Comparison of ENCODE assay signal across 8 cellular contexts in genomic region chr16:56012479-56012811, GRCh38.
"Had no signal": no experiment of that assay in that cellular context is flagged by ENCODE, and none has a peak within 500 bp of the region (broad histone marks: within the 10 kb centered on the region; RNA-seq: fewer than 3 reads in every experiment).

No MANE protein-coding gene starts in this region.

- H3K9ac ChIP-seq: GM23248 had no signal

- H2AFZ ChIP-seq: GM23248 had no signal

- ATAC-seq: HCT116 had no signal

- DNase-seq: GM23248, GOT3, H7, HFFc6, KG1 had no signal

- H3K4me3 ChIP-seq: GM23248, HAP-1 had no signal

- H3K27ac ChIP-seq: GM23248, HL-60 had no signal

- H3K9me3 ChIP-seq: HAP-1 had no signal

- H3K36me3 ChIP-seq: HAP-1 had no signal

- H3K4me1 ChIP-seq: HAP-1 had no signal
